Comparison of ENCODE assay signal across 27 cellular contexts in genomic region chr9:126604059-126604685, GRCh38. TPM values are rescaled to one million over a fixed set of nuclear protein-coding genes. Genes with fewer than 3 reads are reported as not detected.
"Had no signal": no experiment of that assay in that cellular context is flagged by ENCODE, and none has a peak within 500 bp of the region (broad histone marks: within the 10 kb centered on the region; RNA-seq: fewer than 3 reads in every experiment).

No MANE protein-coding gene starts in this region.

- H3K9me3 Mint-ChIP-seq: activated naive CD4-positive, alpha-beta T cell treated with anti-CD3 and anti-CD28 coated beads, Interleukin-2, amount 50 U/mL, for 72 hours; activated T-cell treated with anti-CD3 and anti-CD28 coated beads, Interleukin-2, amount 50 U/mL, for 24 hours; activated T-helper 17 cell treated with anti-CD3 and anti-CD28 coated beads, Interleukin-2, amount 50 U/mL, for 72 hours; central memory CD8-positive, alpha-beta T cell had no signal

- H3K27me3 ChIP-seq: ascending aorta, thyroid gland had no signal

- H3K4me3 ChIP-seq: ascending aorta, colonic mucosa, dorsolateral prefrontal cortex, esophagus muscularis mucosa, gastrocnemius medialis, thyroid gland had no signal

- H3K4me1 ChIP-seq: ascending aorta, colonic mucosa, gastrocnemius medialis had no signal

- H3K27ac ChIP-seq: ascending aorta, brain microvascular endothelial cell, colonic mucosa, dorsolateral prefrontal cortex, esophagus muscularis mucosa, gastrocnemius medialis, thyroid gland had no signal

- H3K4me1 Mint-ChIP-seq: activated CD4-positive, alpha-beta T cell treated with anti-CD3 and anti-CD28 coated beads for 36 hours; activated T-helper 17 cell treated with anti-CD3 and anti-CD28 coated beads, Interleukin-2, amount 50 U/mL, for 72 hours; central memory CD8-positive, alpha-beta T cell had no signal

- H3K9me3 ChIP-seq: ascending aorta, colonic mucosa, esophagus muscularis mucosa, gastrocnemius medialis, thyroid gland had no signal

- H3K27ac Mint-ChIP-seq: activated CD4-positive, alpha-beta T cell treated with anti-CD3 and anti-CD28 coated beads for 36 hours; activated naive CD4-positive, alpha-beta T cell treated with anti-CD3 and anti-CD28 coated beads, Interleukin-2, amount 50 U/mL, for 72 hours; activated T-cell treated with anti-CD3 and anti-CD28 coated beads, Interleukin-2, amount 50 U/mL, for 24 hours; activated T-helper 17 cell treated with anti-CD3 and anti-CD28 coated beads, Interleukin-2, amount 50 U/mL, for 72 hours had no signal

- H3K36me3 ChIP-seq: ascending aorta, brain microvascular endothelial cell, colonic mucosa, esophagus muscularis mucosa, gastrocnemius medialis, thyroid gland had no signal

- ATAC-seq: activated CD4-positive, alpha-beta T cell treated with anti-CD3 and anti-CD28 coated beads for 36 hours; activated naive CD4-positive, alpha-beta T cell treated with anti-CD3 and anti-CD28 coated beads, Interleukin-2, amount 50 U/mL, for 72 hours; activated T-helper 17 cell treated with anti-CD3 and anti-CD28 coated beads, Interleukin-2, amount 50 U/mL, for 72 hours; gastrocnemius medialis; left lobe of liver had no signal

- H3K36me3 Mint-ChIP-seq: activated naive CD4-positive, alpha-beta T cell treated with anti-CD3 and anti-CD28 coated beads, Interleukin-2, amount 50 U/mL, for 72 hours had no signal

- DNase-seq: activated CD4-positive, alpha-beta T cell treated with anti-CD3 and anti-CD28 coated beads for 36 hours; activated CD4-positive, alpha-beta T cell treated with anti-CD3 and anti-CD28 coated beads, Interleukin-2, amount 50 U/mL, for 4 hours; activated CD8-positive, alpha-beta memory T cell treated with anti-CD3 and anti-CD28 coated beads for 24 hours; activated CD8-positive, alpha-beta memory T cell treated with anti-CD3 and anti-CD28 coated beads, Interleukin-2, amount 50 U/mL, for 4 hours; activated T-cell treated with anti-CD3 and anti-CD28 coated beads, Interleukin-2, amount 50 U/mL, for 24 hours; brain microvascular endothelial cell; colonic mucosa; dorsolateral prefrontal cortex; gastrocnemius medialis; kidney; mammary epithelial cell; occipital lobe; stimulated activated CD4-positive, alpha-beta T cell treated with anti-CD3 and anti-CD28 coated beads, Interleukin-4, amount 100 ng/mL, for 24 hours; stimulated activated naive CD4-positive, alpha-beta T cell treated with Interleukin-2 at 50 U/mL for 16 hours; substantia nigra; T-helper 9 cell; thyroid gland had no signal

- H3K4me3 Mint-ChIP-seq: activated CD4-positive, alpha-beta T cell treated with anti-CD3 and anti-CD28 coated beads for 36 hours; activated T-cell treated with anti-CD3 and anti-CD28 coated beads, Interleukin-2, amount 50 U/mL, for 24 hours; activated T-helper 17 cell treated with anti-CD3 and anti-CD28 coated beads, Interleukin-2, amount 50 U/mL, for 72 hours; central memory CD8-positive, alpha-beta T cell had no signal

RNA-seq across cellular contexts. Expression of gene LMX1B, which starts 9.6 kb away (rescaled TPM):
- total RNA-seq: activated CD4-positive, alpha-beta T cell treated with anti-CD3 and anti-CD28 coated beads for 36 hours; activated naive CD4-positive, alpha-beta T cell treated with anti-CD3 and anti-CD28 coated beads, Interleukin-2, amount 50 U/mL, for 72 hours; activated T-helper 17 cell treated with anti-CD3 and anti-CD28 coated beads, Interleukin-2, amount 50 U/mL, for 72 hours; left lobe of liver; mononuclear cell; occipital lobe; renal cortical epithelial cell; T-helper 1 cell treated with Interleukin-12 subunit alpha and Interleukin-12 subunit beta and Interleukin-4 antibody, amounts not matched to agents 30 ng/mL and 1 ng/mL, for 36 hours; urinary bladder had no signal
